14 cellular contexts compared by ENCODE assay signal in the genomic region with DNA sequence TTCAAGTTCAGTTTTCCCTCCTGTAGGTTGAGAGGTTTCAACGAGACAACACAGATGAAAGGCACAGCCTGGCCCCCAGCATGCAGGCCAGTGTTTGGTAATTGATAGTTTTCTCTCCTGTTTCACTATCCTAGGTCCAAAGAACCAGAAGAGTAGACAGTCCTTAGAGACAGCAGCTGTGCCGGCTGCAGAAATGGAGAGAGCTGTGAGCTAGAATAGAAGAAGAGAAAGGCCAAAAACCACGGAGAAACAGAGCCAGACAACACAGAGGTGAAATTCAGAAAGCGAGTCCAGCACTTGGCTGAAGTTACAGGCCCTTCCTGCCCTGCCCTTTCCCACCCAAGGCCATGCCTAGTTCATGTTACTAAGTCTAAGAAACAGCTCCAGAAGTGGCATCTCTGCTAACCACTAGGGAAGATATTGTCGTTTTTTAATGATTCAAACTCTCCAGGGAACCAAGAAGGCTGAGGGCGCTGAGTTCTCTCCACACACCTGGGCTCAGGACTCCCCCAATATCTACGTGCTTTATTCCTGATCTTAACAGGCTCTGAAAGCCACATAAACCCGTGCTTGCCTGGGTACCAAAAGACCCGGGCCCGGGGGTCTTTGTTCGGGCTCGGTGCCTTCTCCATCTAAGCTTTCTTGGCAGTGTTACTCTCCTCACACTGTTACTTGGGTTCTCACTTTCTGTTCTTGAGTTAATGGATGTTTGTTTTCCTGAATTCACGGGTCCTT. TPM values are rescaled to one million over a fixed set of nuclear protein-coding genes. Genes with fewer than 3 reads are reported as not detected.
DNase-seq lines count a peak whose midpoint lies in the region; ATAC-seq and TF ChIP-seq lines count a peak whose summit lies in the region.
"Had no signal": no experiment of that assay in that cellular context is flagged by ENCODE, and none has a peak within 500 bp of the region (broad histone marks: within the 10 kb centered on the region; RNA-seq: fewer than 3 reads in every experiment).

No MANE protein-coding gene starts in this region.

- TF ChIP-seq CTCF in GM13977 (IDR thresholded peaks at IDR 0.05; ENCODE audit: extremely low read depth, insufficient read depth, missing control alignments) (no peak), activated B cell treated with CpG ODN at 0.5 μM for 24 hours (IDR thresholded peaks at IDR 0.05) (no peak), endodermal cell (conservative IDR thresholded peaks at IDR 0.05) (no peak), progenitor cell of endocrine pancreas (IDR thresholded peaks at IDR 0.05; ENCODE audit: unreplicated experiment) (no peak)

- H3K4me3 ChIP-seq in MG63 (no peak overlapping the region), neuronal stem cell (ENCODE audit: low read length in 2 of 2) (no peak overlapping the region), endodermal cell (ENCODE audit: low read length) (no peak overlapping the region)
- H3K4me3 ChIP-seq: SJCRH30 had no signal

- in situ Hi-C loops in GM13977 (cut with MboI; ENCODE audit: low pct_unique_long_range_greater_than_20kb, low sequenced_read_pairs, unreplicated experiment), result no loop called here

- intact Hi-C loops in activated B cell treated with CpG ODN at 0.5 μM for 24 hours (cut with micrococcal nuclease), result loop anchor here (5.0 to 10.0 kb wide), 3 partner anchors 153 to 1075 kb away; partner anchors contain the start of genes OSER1 and YWHAB

- H3K14ac ChIP-seq in neuronal stem cell (ENCODE audit: low read length), result no peak overlapping the region

- H2BK5ac ChIP-seq in neuronal stem cell (ENCODE audit: low read length), result peak overlapping the region; percentile 20

- no peak overlapping the region for H3K27ac ChIP-seq in neuronal stem cell (replicated peaks; ENCODE audit: low read length)
- H3K27ac ChIP-seq in endodermal cell (ENCODE audit: low read depth, low read length), result no peak overlapping the region
- H3K27ac ChIP-seq: C4-2B, RWPE1, SJCRH30 had no signal

- H3K36me3 ChIP-seq in MG63 (no peaks in the 10 kb centered on the region), neuronal stem cell (replicated peaks in 1 of 2; ENCODE audit: control insufficient read depth in 2 of 2, insufficient read depth in 2 of 2, low read length in 2 of 2) (no peaks in the 10 kb centered on the region), endodermal cell (ENCODE audit: control insufficient read depth, insufficient read depth, low read length) (no peaks in the 10 kb centered on the region)
- H3K36me3 ChIP-seq: SJCRH30 had no signal

- peaks cover 21% of the 10 kb centered on the region for H3K4me1 Mint-ChIP-seq in activated B cell treated with CpG ODN at 0.5 μM for 24 hours
- peaks cover 16% of the 10 kb centered on the region for H3K4me1 Mint-ChIP-seq in endodermal cell
- peaks cover 2% of the 10 kb centered on the region for H3K4me1 Mint-ChIP-seq in progenitor cell of endocrine pancreas (ENCODE audit: low read depth)

- H3K4me3 Mint-ChIP-seq in activated B cell treated with CpG ODN at 0.5 μM for 24 hours (no peak overlapping the region), endodermal cell (no peak overlapping the region), progenitor cell of endocrine pancreas (ENCODE audit: low read depth) (no peak overlapping the region)
- H3K4me3 Mint-ChIP-seq: H9 had no signal

- no peak overlapping the region for H2AK5ac ChIP-seq in neuronal stem cell (ENCODE audit: low read depth, low read length)

- H3K27me3 ChIP-seq in MG63 (no peaks in the 10 kb centered on the region), neuronal stem cell (ENCODE audit: control insufficient read depth in 3 of 3, insufficient read depth in 3 of 3, low read depth in 1 of 3, low read length in 3 of 3) (peaks cover 0 to 35% (median 3%) of the 10 kb centered on the region in 3 experiments), endodermal cell (ENCODE audit: control insufficient read depth, insufficient read depth, low read length, poor library complexity, severe bottlenecking) (peaks cover 32% of the 10 kb centered on the region)

- H3K4me1 ChIP-seq in neuronal stem cell (ENCODE audit: control insufficient read depth in 2 of 2, insufficient read depth in 1 of 2, low read depth in 1 of 2, low read length in 2 of 2), result peaks cover 2% of the 10 kb centered on the region in 2 donors
- H3K4me1 ChIP-seq in endodermal cell (ENCODE audit: control insufficient read depth, insufficient read depth, low read length), result no peaks in the 10 kb centered on the region
- H3K4me1 ChIP-seq: SJCRH30 had no signal

- H2BK12ac ChIP-seq in neuronal stem cell (ENCODE audit: low read length), result no peak overlapping the region

- peak overlapping the region; percentile 39 for H3K27ac Mint-ChIP-seq in activated B cell treated with CpG ODN at 0.5 μM for 24 hours
- no peak overlapping the region for H3K27ac Mint-ChIP-seq in endodermal cell
- H3K27ac Mint-ChIP-seq in progenitor cell of endocrine pancreas, result no peak overlapping the region
- H3K27ac Mint-ChIP-seq: H9 had no signal

- peaks cover 4% of the 10 kb centered on the region; the same call in 1 of the 2 replicates for H3K9me3 ChIP-seq in MG63
- H3K9me3 ChIP-seq in neuronal stem cell (replicated peaks in 1 of 2; ENCODE audit: control insufficient read depth in 2 of 2, insufficient read depth in 1 of 2, low read depth in 1 of 2, low read length in 2 of 2), result peaks cover 4 to 13% of the 10 kb centered on the region in 2 donors
- H3K9me3 ChIP-seq in endodermal cell (ENCODE audit: control insufficient read depth, low read length), result peaks cover 13% of the 10 kb centered on the region
- H3K9me3 ChIP-seq: SJCRH30 had no signal

- ATAC-seq in activated B cell treated with CpG ODN at 0.5 μM for 24 hours (ENCODE audit: low read depth), result no peak
- no peak for ATAC-seq in GM21447 (IDR thresholded peaks at IDR 0.05; ENCODE audit: unreplicated experiment)
- no peak for ATAC-seq in GM21390 (IDR thresholded peaks at IDR 0.05; ENCODE audit: unreplicated experiment)

- H3K4me2 ChIP-seq in neuronal stem cell (ENCODE audit: insufficient read depth, low read length, poor library complexity, severe bottlenecking), result no peak overlapping the region

- H3K27me3 Mint-ChIP-seq in activated B cell treated with CpG ODN at 0.5 μM for 24 hours (peaks cover 23% of the 10 kb centered on the region), endodermal cell (ENCODE audit: insufficient read depth) (peaks cover 63% of the 10 kb centered on the region), progenitor cell of endocrine pancreas (peaks cover 49% of the 10 kb centered on the region)

- no peak overlapping the region for H2AFZ ChIP-seq in neuronal stem cell (ENCODE audit: low read length)

- no peaks in the 10 kb centered on the region for H3K36me3 Mint-ChIP-seq in activated B cell treated with CpG ODN at 0.5 μM for 24 hours (ENCODE audit: low read depth)
- no peaks in the 10 kb centered on the region for H3K36me3 Mint-ChIP-seq in endodermal cell (ENCODE audit: low read depth)
- no peaks in the 10 kb centered on the region for H3K36me3 Mint-ChIP-seq in progenitor cell of endocrine pancreas (ENCODE audit: insufficient read depth)

- CTCF ChIA-PET in activated B cell treated with CpG ODN at 0.5 μM for 24 hours (lab: Charles Lee), result interaction anchor here (0.9 to 5.6 kb wide), 15 partner anchors 9 to 605 kb away, joined by 3 to 45 read pairs (median 5); no protein-coding TSS in a partner anchor

- no CpG with 5 or more reads among the region's 13 CpGs for WGBS in neuronal stem cell (ENCODE audit: extremely low coverage in 2 of 2, insufficient read length in 2 of 2, insufficient replicate concordance in 1 of 2), 2 donors
- WGBS in endodermal cell (ENCODE audit: insufficient coverage in 1 of 2, insufficient read length in 1 of 2), 2 experiments, result 85 to 86% methylated on average over 6 to 13 of the region's 13 CpGs

- H3K4ac ChIP-seq in neuronal stem cell (ENCODE audit: low read length), result no peak overlapping the region

- H3K23ac ChIP-seq in neuronal stem cell (ENCODE audit: low read depth, low read length, poor library complexity), result no peak overlapping the region

- H3K9ac ChIP-seq in neuronal stem cell (ENCODE audit: low read depth, low read length, poor library complexity) (no peak overlapping the region), endodermal cell (ENCODE audit: extremely low read depth, low read length, poor library complexity, severe bottlenecking) (no peak overlapping the region)

- H4K8ac ChIP-seq in neuronal stem cell (ENCODE audit: low read depth, low read length), result no peak overlapping the region

- H3K18ac ChIP-seq in neuronal stem cell (ENCODE audit: low read length), result no peak overlapping the region

- no peak overlapping the region for H2BK120ac ChIP-seq in neuronal stem cell (ENCODE audit: low read depth, low read length)

- POLR2A ChIA-PET in activated B cell treated with CpG ODN at 0.5 μM for 24 hours (lab: Charles Lee), result no interaction called here

- peak; percentile 9 for DNase-seq in GM13977 (ENCODE audit: low spot score)
- peak; percentile 32 for DNase-seq in MG63
- no peak for DNase-seq in activated B cell treated with CpG ODN at 0.5 μM for 24 hours
- no peak for DNase-seq in neuronal stem cell (ENCODE audit: low spot score)
- no peak for DNase-seq in endodermal cell
- no peak for DNase-seq in progenitor cell of endocrine pancreas (ENCODE audit: low spot score, unreplicated experiment)

- H4K91ac ChIP-seq in neuronal stem cell (ENCODE audit: low read depth, low read length, poor library complexity), result no peak overlapping the region

- no peaks in the 10 kb centered on the region for H3K79me1 ChIP-seq in neuronal stem cell (ENCODE audit: low read depth, low read length)

- no peak overlapping the region for H2BK15ac ChIP-seq in neuronal stem cell (ENCODE audit: low read length)

- H3K9me3 Mint-ChIP-seq in activated B cell treated with CpG ODN at 0.5 μM for 24 hours, result no peaks in the 10 kb centered on the region
- peaks cover 13% of the 10 kb centered on the region for H3K9me3 Mint-ChIP-seq in endodermal cell
- H3K9me3 Mint-ChIP-seq in progenitor cell of endocrine pancreas (ENCODE audit: low read depth), result no peaks in the 10 kb centered on the region

RNA-seq across cellular contexts. Expression of gene RBPJL, which starts 16.5 kb away (rescaled TPM):
- not detected in 2 replicates for total RNA-seq in MG63 (2014; rRNA removed; shearing (Covaris generic); ENCODE audit: low replicate concordance)
- total RNA-seq in activated B cell treated with CpG ODN at 0.5 μM for 24 hours, result not detected in 2 replicates
- polyA plus RNA-seq in neuronal stem cell (2013, experiment 1 of 2), result not detected
- 0.04 TPM for polyA plus RNA-seq in neuronal stem cell (2013, experiment 2 of 2)
- not detected for total RNA-seq in endodermal cell
- polyA plus RNA-seq in endodermal cell (2013, experiment 1 of 2), result not detected
- polyA plus RNA-seq in endodermal cell (2013, experiment 2 of 2), result not detected
- 1.4 and 1.5 TPM in 2 replicates for total RNA-seq in progenitor cell of endocrine pancreas
- total RNA-seq: A673, OCI-LY7, SJCRH30 had no signal

RNA-seq across cellular contexts. Expression of gene MATN4, which starts 18.0 kb away (rescaled TPM):
- total RNA-seq in MG63 (2014; rRNA removed; shearing (Covaris generic); ENCODE audit: low replicate concordance), result not detected in 2 replicates
- total RNA-seq in activated B cell treated with CpG ODN at 0.5 μM for 24 hours (not detected in 2 replicates), endodermal cell (under 1 TPM; 0.20 to 0.46 TPM), progenitor cell of endocrine pancreas (0.20 TPM in 1 of 2 replicates, not detected in the other)
- polyA plus RNA-seq in neuronal stem cell (2013, experiment 1 of 2), result 0.11 TPM
- polyA plus RNA-seq in neuronal stem cell (2013, experiment 2 of 2), result 0.18 TPM
- polyA plus RNA-seq in endodermal cell (2013, experiment 1 of 2), result 0.50 TPM
- polyA plus RNA-seq in endodermal cell (2013, experiment 2 of 2), result 0.17 TPM

RNA-seq across cellular contexts. Expression of gene SLPI, which starts 35.7 kb away (rescaled TPM):
- total RNA-seq in MG63 (2014; rRNA removed; shearing (Covaris generic); ENCODE audit: low replicate concordance), result 25.7 and 52.2 TPM in 2 replicates
- total RNA-seq in activated B cell treated with CpG ODN at 0.5 μM for 24 hours (not detected in 2 replicates), endodermal cell (not detected), progenitor cell of endocrine pancreas (not detected in 2 replicates)
- not detected for polyA plus RNA-seq in neuronal stem cell (2013, experiment 1 of 2)
- not detected for polyA plus RNA-seq in neuronal stem cell (2013, experiment 2 of 2)
- 0.75 TPM for polyA plus RNA-seq in endodermal cell (2013, experiment 1 of 2)
- polyA plus RNA-seq in endodermal cell (2013, experiment 2 of 2), result not detected
- total RNA-seq: A673, H9, OCI-LY7, SJCRH30 had no signal

RNA-seq across cellular contexts. Expression of gene SDC4, which starts 58.1 kb away (rescaled TPM):
- 204 and 214 TPM in 2 replicates for total RNA-seq in MG63 (2014; rRNA removed; shearing (Covaris generic); ENCODE audit: low replicate concordance)
- total RNA-seq in activated B cell treated with CpG ODN at 0.5 μM for 24 hours, result not detected in 2 replicates
- polyA plus RNA-seq in neuronal stem cell (2013, experiment 1 of 2), result 13.8 TPM
- 15.1 TPM for polyA plus RNA-seq in neuronal stem cell (2013, experiment 2 of 2)
- 100 to 1,000 TPM in 1 of 2 donors, 10 to 100 TPM in 1; 78.0 to 118 TPM for total RNA-seq in endodermal cell
- 34.2 TPM for polyA plus RNA-seq in endodermal cell (2013, experiment 1 of 2)
- 32.7 TPM for polyA plus RNA-seq in endodermal cell (2013, experiment 2 of 2)
- 112 and 121 TPM in 2 replicates for total RNA-seq in progenitor cell of endocrine pancreas
- total RNA-seq: OCI-LY7 had no signal

Comparison
In these comparisons a context has a peak if more than half of its experiments do, and no peak if none do; other contexts are left out.
1. DNase-seq: peak in GM13977 (single experiment) and MG63 (single experiment); none in activated B cell treated with CpG ODN at 0.5 μM for 24 hours (single experiment), neuronal stem cell (single experiment), endodermal cell (single experiment) and progenitor cell of endocrine pancreas (single experiment).
2. RNA of gene SLPI, which starts 35.7 kb away (total RNA-seq): 25.7 to 52.2 TPM in MG63; not detected in endodermal cell, not detected in progenitor cell of endocrine pancreas and not detected in activated B cell treated with CpG ODN at 0.5 μM for 24 hours; every median in the first group is over 10 times any median in the second.